9 cellular contexts compared by ENCODE assay signal in genomic region chr10:84820121-84820520, GRCh38.
DNase-seq lines count a peak whose midpoint lies in the region; ATAC-seq and TF ChIP-seq lines count a peak whose summit lies in the region.
"Had no signal": no experiment of that assay in that cellular context is flagged by ENCODE, and none has a peak within 500 bp of the region (broad histone marks: within the 10 kb centered on the region; RNA-seq: fewer than 3 reads in every experiment).

No MANE protein-coding gene starts in this region.

- DNase-seq in Jurkat, Clone E6-1 (ENCODE audit: low read depth, low spot score), result peak; percentile 27
- DNase-seq in NCI-H82 treated with DMSO at 0.1 percent for 48 hours (lab: John Stamatoyannopoulos, UW; ENCODE audit: unreplicated experiment), result peak; percentile 47
- no peak for DNase-seq in hepatocyte (ENCODE audit: low spot score)
- no peak for DNase-seq in GM19238 (ENCODE audit: insufficient read length, low spot score)
- DNase-seq in activated CD8-positive, alpha-beta memory T cell treated with anti-CD3 and anti-CD28 coated beads, Interleukin-2, amount 50 U/mL, for 48 hours, result no peak
- no peak for DNase-seq in activated naive CD8-positive, alpha-beta T cell treated with anti-CD3 and anti-CD28 coated beads, Interleukin-2, amount 50 U/mL, for 24 hours
- DNase-seq: activated T-cell treated with anti-CD3 and anti-CD28 coated beads, Interleukin-2, amount 50 U/mL, for 72 hours had no signal

- H3K27me3 Mint-ChIP-seq in activated naive CD8-positive, alpha-beta T cell treated with anti-CD3 and anti-CD28 coated beads, Interleukin-2, amount 50 U/mL, for 24 hours, result peaks cover 4% of the 10 kb centered on the region

- H3K36me3 ChIP-seq in DOHH2 (ENCODE audit: control insufficient read depth, low read length) (no peaks in the 10 kb centered on the region), hepatocyte (replicated peaks; ENCODE audit: insufficient read depth, low read depth) (no peaks in the 10 kb centered on the region)

- H3K4me1 Mint-ChIP-seq in activated naive CD8-positive, alpha-beta T cell treated with anti-CD3 and anti-CD28 coated beads, Interleukin-2, amount 50 U/mL, for 24 hours, result no peaks in the 10 kb centered on the region

- no peaks in the 10 kb centered on the region for H4K20me1 ChIP-seq in DOHH2 (ENCODE audit: control insufficient read depth, insufficient read depth, low read depth, low read length)
- H4K20me1 ChIP-seq in hepatocyte (ENCODE audit: insufficient read depth, poor library complexity, severe bottlenecking), result no peaks in the 10 kb centered on the region

- WGBS in hepatocyte (ENCODE audit: low lambda C conversion rate, missing lambda C conversion rate), result 84% methylated on average over 3 of the region's 3 CpGs

- no peak for ATAC-seq in HG02759 (IDR thresholded peaks at IDR 0.05; ENCODE audit: unreplicated experiment)
- no peak for ATAC-seq in activated naive CD8-positive, alpha-beta T cell treated with anti-CD3 and anti-CD28 coated beads, Interleukin-2, amount 50 U/mL, for 24 hours
- ATAC-seq: activated T-cell treated with anti-CD3 and anti-CD28 coated beads, Interleukin-2, amount 50 U/mL, for 72 hours had no signal

- H3K4me1 ChIP-seq in DOHH2 (ENCODE audit: control insufficient read depth, low read length) (no peaks in the 10 kb centered on the region), hepatocyte (ENCODE audit: insufficient read depth) (peaks cover 4% of the 10 kb centered on the region)

- H3K27ac ChIP-seq in DOHH2 (ENCODE audit: low read depth, low read length), result no peak overlapping the region
- H3K27ac ChIP-seq in hepatocyte, result no peak overlapping the region

- H3K9me2 ChIP-seq in DOHH2 (replicated peaks; ENCODE audit: control insufficient read depth, low read length), result no peaks in the 10 kb centered on the region
- no peaks in the 10 kb centered on the region for H3K9me2 ChIP-seq in hepatocyte (replicated peaks; ENCODE audit: insufficient read depth)

- H3K9me3 Mint-ChIP-seq in activated naive CD8-positive, alpha-beta T cell treated with anti-CD3 and anti-CD28 coated beads, Interleukin-2, amount 50 U/mL, for 24 hours, result no peaks in the 10 kb centered on the region

- H3F3A ChIP-seq in DOHH2 (ENCODE audit: control insufficient read depth, insufficient read depth), result no peaks in the 10 kb centered on the region

- TF ChIP-seq CTCF in DOHH2 (IDR thresholded peaks at IDR 0.05; ENCODE audit: low read depth, low read length, poor library complexity, severe bottlenecking) (peak; percentile 37), hepatocyte (IDR thresholded peaks at IDR 0.05; ENCODE audit: poor library complexity) (peak; percentile 9)

- H3K27me3 ChIP-seq in DOHH2 (ENCODE audit: control insufficient read depth, low read length) (no peaks in the 10 kb centered on the region), hepatocyte (no peaks in the 10 kb centered on the region)

- no peak overlapping the region for H2AFZ ChIP-seq in hepatocyte

- H3K4me2 ChIP-seq in DOHH2 (ENCODE audit: low read length) (no peak overlapping the region), hepatocyte (no peak overlapping the region)

- no peaks in the 10 kb centered on the region for H3K9me3 ChIP-seq in DOHH2 (ENCODE audit: control insufficient read depth, insufficient read depth, low read length)
- no peaks in the 10 kb centered on the region for H3K9me3 ChIP-seq in hepatocyte (ENCODE audit: low read depth)

- H3K4me3 ChIP-seq in DOHH2 (ENCODE audit: low read length) (no peak overlapping the region), hepatocyte (no peak overlapping the region)
- no peak overlapping the region for H3K4me3 ChIP-seq in Jurkat, Clone E6-1 (ENCODE audit: low read length)

- no peak overlapping the region for H3K27ac Mint-ChIP-seq in activated naive CD8-positive, alpha-beta T cell treated with anti-CD3 and anti-CD28 coated beads, Interleukin-2, amount 50 U/mL, for 24 hours
- H3K27ac Mint-ChIP-seq: activated T-cell treated with anti-CD3 and anti-CD28 coated beads, Interleukin-2, amount 50 U/mL, for 72 hours had no signal

- H3K4me3 Mint-ChIP-seq in activated naive CD8-positive, alpha-beta T cell treated with anti-CD3 and anti-CD28 coated beads, Interleukin-2, amount 50 U/mL, for 24 hours, result no peak overlapping the region
- H3K4me3 Mint-ChIP-seq: activated T-cell treated with anti-CD3 and anti-CD28 coated beads, Interleukin-2, amount 50 U/mL, for 72 hours had no signal

- H3K36me3 Mint-ChIP-seq in activated naive CD8-positive, alpha-beta T cell treated with anti-CD3 and anti-CD28 coated beads, Interleukin-2, amount 50 U/mL, for 24 hours (ENCODE audit: low read depth), result no peaks in the 10 kb centered on the region

- no peaks in the 10 kb centered on the region for H3K79me2 ChIP-seq in DOHH2 (ENCODE audit: control insufficient read depth, low read length)
- no peaks in the 10 kb centered on the region for H3K79me2 ChIP-seq in hepatocyte

Comparison
In these comparisons a context has a peak if more than half of its experiments do, and no peak if none do; other contexts are left out.
1. DNase-seq: peak in Jurkat, Clone E6-1 (single experiment) and NCI-H82 treated with DMSO at 0.1 percent for 48 hours (single experiment); none in hepatocyte (single experiment), GM19238 (single experiment), activated CD8-positive, alpha-beta memory T cell treated with anti-CD3 and anti-CD28 coated beads, Interleukin-2, amount 50 U/mL, for 48 hours (single experiment) and activated naive CD8-positive, alpha-beta T cell treated with anti-CD3 and anti-CD28 coated beads, Interleukin-2, amount 50 U/mL, for 24 hours (single experiment).